1 cellular context compared by ENCODE assay signal in genomic region chr6:56540950-56541600, GRCh38.
TF ChIP-seq lines count a peak whose summit lies in the region.

No MANE protein-coding gene starts in this region.

TF ChIP-seq in H1, 55 proteins besides CTCF, POLR2A, EP300 and RAD21 (continued from another document):
- no peak for TF ChIP-seq CBX5 (IDR thresholded peaks at IDR 0.05; ENCODE audit: low read depth, low read length)
- no peak for TF ChIP-seq GTF2F1 (IDR thresholded peaks at IDR 0.05; ENCODE audit: borderline replicate concordance, low read depth, low read length)
- no peak for TF ChIP-seq HDAC6 (IDR thresholded peaks at IDR 0.05; ENCODE audit: low read depth, low read length)
- no peak for TF ChIP-seq KDM5A (IDR thresholded peaks at IDR 0.05; ENCODE audit: low read length)
